Comparison of ENCODE assay signal across 9 cellular contexts in genomic region chr10:6778992-6779701, GRCh38.
DNase-seq lines count a peak whose midpoint lies in the region; ATAC-seq and TF ChIP-seq lines count a peak whose summit lies in the region.
"Had no signal": no experiment of that assay in that cellular context is flagged by ENCODE, and none has a peak within 500 bp of the region (broad histone marks: within the 10 kb centered on the region; RNA-seq: fewer than 3 reads in every experiment).

No MANE protein-coding gene starts in this region.

- H3K4me3 ChIP-seq in HEK293 (ENCODE audit: low read depth, low read length) (no peak overlapping the region), neuronal stem cell (ENCODE audit: low read length in 2 of 2) (no peak overlapping the region)
- H3K4me3 ChIP-seq: neural progenitor cell had no signal

- no peak overlapping the region for H3K4ac ChIP-seq in neuronal stem cell (ENCODE audit: low read length)

- DNase-seq in amniotic epithelial cell (ENCODE audit: low read depth) (peak; percentile 100), glomerular visceral epithelial cell (ENCODE audit: extremely low spot score) (peak; percentile 34), neuronal stem cell (ENCODE audit: low spot score) (no peak)
- no peak for DNase-seq in stimulated activated effector memory CD8-positive, alpha-beta T cell treated with anti-CD3 and anti-CD28 coated beads, Interleukin-12 subunit alpha, Interleukin-12 subunit beta, amount 100 ng/mL, for 72 hours (ENCODE audit: low spot score in 2 of 2)
- DNase-seq in activated CD8-positive, alpha-beta memory T cell treated with anti-CD3 and anti-CD28 coated beads for 24 hours, result no peak
- DNase-seq in natural killer cell treated with Interleukin-12 subunit alpha and Interleukin-12 subunit beta and Interleukin-15 and Interleukin-18, amount 100 ng/mL, for 72 hours (ENCODE audit: low spot score), result no peak
- DNase-seq: RPMI8226 had no signal

- H2BK120ac ChIP-seq in neuronal stem cell (ENCODE audit: low read depth, low read length), result no peak overlapping the region

- no peak for TF ChIP-seq CTCF in HEK293 (tag by site-specific recombination; IDR thresholded peaks at IDR 0.05)

- no peaks in the 10 kb centered on the region for H3K9me3 Mint-ChIP-seq in stimulated activated effector memory CD8-positive, alpha-beta T cell treated with anti-CD3 and anti-CD28 coated beads, Interleukin-12 subunit alpha, Interleukin-12 subunit beta, amount 100 ng/mL, for 72 hours
- H3K9me3 Mint-ChIP-seq in natural killer cell treated with Interleukin-12 subunit alpha and Interleukin-12 subunit beta and Interleukin-15 and Interleukin-18, amount 100 ng/mL, for 72 hours, result no peaks in the 10 kb centered on the region

- no CpG with 5 or more reads among the region's 4 CpGs for WGBS in neuronal stem cell (ENCODE audit: extremely low coverage in 2 of 2, insufficient read length in 2 of 2, insufficient replicate concordance in 1 of 2), 2 donors

- H3K4me2 ChIP-seq in neuronal stem cell (ENCODE audit: insufficient read depth, low read length, poor library complexity, severe bottlenecking), result no peak overlapping the region
- H3K4me2 ChIP-seq: neural progenitor cell had no signal

- H2AFZ ChIP-seq in neuronal stem cell (ENCODE audit: low read length), result no peak overlapping the region
- H2AFZ ChIP-seq: neural progenitor cell had no signal

- no peaks in the 10 kb centered on the region for H3K4me1 Mint-ChIP-seq in stimulated activated effector memory CD8-positive, alpha-beta T cell treated with anti-CD3 and anti-CD28 coated beads, Interleukin-12 subunit alpha, Interleukin-12 subunit beta, amount 100 ng/mL, for 72 hours
- peaks cover 0 to 3% of the 10 kb centered on the region in 2 donors for H3K4me1 Mint-ChIP-seq in natural killer cell treated with Interleukin-12 subunit alpha and Interleukin-12 subunit beta and Interleukin-15 and Interleukin-18, amount 100 ng/mL, for 72 hours (ENCODE audit: low read depth in 2 of 2)

- H2AK5ac ChIP-seq in neuronal stem cell (ENCODE audit: low read depth, low read length), result no peak overlapping the region

- no peak overlapping the region for H3K9ac ChIP-seq in neuronal stem cell (ENCODE audit: low read depth, low read length, poor library complexity)
- H3K9ac ChIP-seq: neural progenitor cell had no signal

- no peak overlapping the region for H2BK5ac ChIP-seq in neuronal stem cell (ENCODE audit: low read length)

- no peak overlapping the region for H2BK12ac ChIP-seq in neuronal stem cell (ENCODE audit: low read length)

- H3K27ac Mint-ChIP-seq in stimulated activated effector memory CD8-positive, alpha-beta T cell treated with anti-CD3 and anti-CD28 coated beads, Interleukin-12 subunit alpha, Interleukin-12 subunit beta, amount 100 ng/mL, for 72 hours, result no peak overlapping the region
- no peak overlapping the region for H3K27ac Mint-ChIP-seq in natural killer cell treated with Interleukin-12 subunit alpha and Interleukin-12 subunit beta and Interleukin-15 and Interleukin-18, amount 100 ng/mL, for 72 hours
- H3K27ac Mint-ChIP-seq: neural progenitor cell had no signal

- H3K27me3 ChIP-seq in neuronal stem cell (ENCODE audit: control insufficient read depth in 3 of 3, insufficient read depth in 3 of 3, low read depth in 1 of 3, low read length in 3 of 3), result no peaks in the 10 kb centered on the region
- H3K27me3 ChIP-seq: neural progenitor cell had no signal

- POLR2A ChIA-PET in HEK293 (lab: Yijun Ruan, JAX), result no interaction called here

- ATAC-seq in stimulated activated effector memory CD8-positive, alpha-beta T cell treated with anti-CD3 and anti-CD28 coated beads, Interleukin-12 subunit alpha, Interleukin-12 subunit beta, amount 100 ng/mL, for 72 hours, result peak; percentile 77
- no peak for ATAC-seq in natural killer cell treated with Interleukin-12 subunit alpha and Interleukin-12 subunit beta and Interleukin-15 and Interleukin-18, amount 100 ng/mL, for 72 hours

- H3K4me3 Mint-ChIP-seq in stimulated activated effector memory CD8-positive, alpha-beta T cell treated with anti-CD3 and anti-CD28 coated beads, Interleukin-12 subunit alpha, Interleukin-12 subunit beta, amount 100 ng/mL, for 72 hours, result no peak overlapping the region
- H3K4me3 Mint-ChIP-seq in natural killer cell treated with Interleukin-12 subunit alpha and Interleukin-12 subunit beta and Interleukin-15 and Interleukin-18, amount 100 ng/mL, for 72 hours, result no peak overlapping the region
- H3K4me3 Mint-ChIP-seq: neural progenitor cell had no signal

- H3K27ac ChIP-seq in HEK293 (ENCODE audit: extremely low read depth, low read depth, low read length) (no peak overlapping the region), neuronal stem cell (replicated peaks; ENCODE audit: low read length) (no peak overlapping the region)
- H3K27ac ChIP-seq: neural progenitor cell had no signal

- H3K18ac ChIP-seq in neuronal stem cell (ENCODE audit: low read length), result no peak overlapping the region

- no peaks in the 10 kb centered on the region for H3K79me1 ChIP-seq in neuronal stem cell (ENCODE audit: low read depth, low read length)

- no peaks in the 10 kb centered on the region for H3K4me1 ChIP-seq in HEK293 (ENCODE audit: control insufficient read depth, insufficient read depth, low read length)
- peaks cover 0 to 8% of the 10 kb centered on the region in 2 donors for H3K4me1 ChIP-seq in neuronal stem cell (ENCODE audit: control insufficient read depth in 2 of 2, insufficient read depth in 1 of 2, low read depth in 1 of 2, low read length in 2 of 2)

- H3K27me3 Mint-ChIP-seq in natural killer cell treated with Interleukin-12 subunit alpha and Interleukin-12 subunit beta and Interleukin-15 and Interleukin-18, amount 100 ng/mL, for 72 hours, result peaks cover 33 to 69% of the 10 kb centered on the region in 2 donors

- no peak overlapping the region for H4K91ac ChIP-seq in neuronal stem cell (ENCODE audit: low read depth, low read length, poor library complexity)

- CTCF ChIA-PET in HEK293 (lab: Yijun Ruan, JAX), result no interaction called here

- H3K9me3 ChIP-seq in HEK293 (ENCODE audit: control insufficient read depth, insufficient read depth, low read depth, low read length) (no peaks in the 10 kb centered on the region), neuronal stem cell (replicated peaks in 1 of 2; ENCODE audit: control insufficient read depth in 2 of 2, insufficient read depth in 1 of 2, low read depth in 1 of 2, low read length in 2 of 2) (no peaks in the 10 kb centered on the region)

- H3K23ac ChIP-seq in neuronal stem cell (ENCODE audit: low read depth, low read length, poor library complexity), result no peak overlapping the region

- H3K14ac ChIP-seq in neuronal stem cell (ENCODE audit: low read length), result no peak overlapping the region

- H3K36me3 ChIP-seq in HEK293 (ENCODE audit: control insufficient read depth in 2 of 2, insufficient read depth in 1 of 2, low read length in 2 of 2) (no peaks in the 10 kb centered on the region), neuronal stem cell (replicated peaks in 1 of 2; ENCODE audit: control insufficient read depth in 2 of 2, insufficient read depth in 2 of 2, low read length in 2 of 2) (no peaks in the 10 kb centered on the region)
- H3K36me3 ChIP-seq: neural progenitor cell had no signal

- no peak overlapping the region for H2BK15ac ChIP-seq in neuronal stem cell (ENCODE audit: low read length)

- H4K8ac ChIP-seq in neuronal stem cell (ENCODE audit: low read depth, low read length), result no peak overlapping the region

- no peaks in the 10 kb centered on the region for H3K36me3 Mint-ChIP-seq in stimulated activated effector memory CD8-positive, alpha-beta T cell treated with anti-CD3 and anti-CD28 coated beads, Interleukin-12 subunit alpha, Interleukin-12 subunit beta, amount 100 ng/mL, for 72 hours
- no peaks in the 10 kb centered on the region for H3K36me3 Mint-ChIP-seq in natural killer cell treated with Interleukin-12 subunit alpha and Interleukin-12 subunit beta and Interleukin-15 and Interleukin-18, amount 100 ng/mL, for 72 hours
- H3K36me3 Mint-ChIP-seq: neural progenitor cell had no signal

TF ChIP-seq in HEK293, 187 proteins besides CTCF, POLR2A, EP300 and RAD21 (continues in another document):
- TF ChIP-seq KLF17 (tag by site-specific recombination; IDR thresholded peaks at IDR 0.05) (peak; percentile 85; the same call in 1 of the 2 replicates), ZNF223 (tag by site-specific recombination; IDR thresholded peaks at IDR 0.05) (no peak), ZNF311 (tag by site-specific recombination; IDR thresholded peaks at IDR 0.05; ENCODE audit: borderline replicate concordance) (no peak), ZNF362 (tag by site-specific recombination; IDR thresholded peaks at IDR 0.05) (no peak), ZNF530 (tag by site-specific recombination; IDR thresholded peaks at IDR 0.05; ENCODE audit: low read depth) (no peak)

Comparison
In these comparisons a context has a peak if more than half of its experiments do, and no peak if none do; other contexts are left out.
1. DNase-seq: peak in amniotic epithelial cell (single experiment) and glomerular visceral epithelial cell (single experiment); none in stimulated activated effector memory CD8-positive, alpha-beta T cell treated with anti-CD3 and anti-CD28 coated beads, Interleukin-12 subunit alpha, Interleukin-12 subunit beta, amount 100 ng/mL, for 72 hours (0 of 2), neuronal stem cell (single experiment), activated CD8-positive, alpha-beta memory T cell treated with anti-CD3 and anti-CD28 coated beads for 24 hours (single experiment) and natural killer cell treated with Interleukin-12 subunit alpha and Interleukin-12 subunit beta and Interleukin-15 and Interleukin-18, amount 100 ng/mL, for 72 hours (single experiment).